Comparison of ENCODE assay signal across 2 cellular contexts in genomic region chr13:41017744-41018582, GRCh38.
TF ChIP-seq lines count a peak whose summit lies in the region.

No MANE protein-coding gene starts in this region.

TF ChIP-seq in GM23338, 12 proteins besides CTCF, POLR2A, EP300 and RAD21:
- TF ChIP-seq ETS1 (IDR thresholded peaks at IDR 0.05) (no peak), ZNF462 (CRISPR knock-in tag; IDR thresholded peaks at IDR 0.05) (no peak), ZNF331 (CRISPR knock-in tag; IDR thresholded peaks at IDR 0.05; ENCODE audit: low read depth) (no peak), EZH2 (IDR thresholded peaks at IDR 0.05; ENCODE audit: low read depth, unreplicated experiment) (no peak), POLR2AphosphoS5 (IDR thresholded peaks at IDR 0.05; ENCODE audit: low read depth) (no peak), STAT1 (IDR thresholded peaks at IDR 0.05; ENCODE audit: unreplicated experiment) (no peak), CREB1 (CRISPR knock-in tag; IDR thresholded peaks at IDR 0.05; ENCODE audit: low read depth) (no peak), EZH2phosphoT487 (IDR thresholded peaks at IDR 0.05; ENCODE audit: unreplicated experiment) (no peak), NANOG (IDR thresholded peaks at IDR 0.05; ENCODE audit: borderline replicate concordance) (no peak), ZNF114 (CRISPR knock-in tag; IDR thresholded peaks at IDR 0.05) (no peak), JUNB (IDR thresholded peaks at IDR 0.05; ENCODE audit: unreplicated experiment) (no peak), REST (IDR thresholded peaks at IDR 0.05; ENCODE audit: unreplicated experiment) (no peak)

TF ChIP-seq in endothelial cell of umbilical vein, 7 proteins besides CTCF, POLR2A, EP300 and RAD21 (continued from another document):
- TF ChIP-seq MAX (IDR thresholded peaks at IDR 0.05; ENCODE audit: insufficient read depth, insufficient read length) (no peak), EZH2 (IDR thresholded peaks at IDR 0.05; ENCODE audit: borderline replicate concordance, low read depth, low read length, severe bottlenecking) (no peak), MYC (IDR thresholded peaks at IDR 0.05; ENCODE audit: low read depth, low read length) (no peak)
TF ChIP-seq in endothelial cell of umbilical vein: peak in this region for 0.
